In genomic region chr18:72460210-72460680, GRCh38 we compare ENCODE assay signal across 2 cellular contexts.
A peak's percentile ranks its signal among the peaks of the same experiment; 100 is the strongest.
TF ChIP-seq lines count a peak whose summit lies in the region.

No MANE protein-coding gene starts in this region.

TF ChIP-seq in IMR-90, 13 proteins besides CTCF, POLR2A, EP300 and RAD21:
- TF ChIP-seq USF2 (IDR thresholded peaks at IDR 0.05; ENCODE audit: low read depth, low read length) (no peak), RFX5 (IDR thresholded peaks at IDR 0.05; ENCODE audit: low read depth, low read length) (no peak), MAFK (IDR thresholded peaks at IDR 0.05; ENCODE audit: low read depth, low read length) (no peak), MAZ (IDR thresholded peaks at IDR 0.05; ENCODE audit: borderline replicate concordance, low read depth, low read length) (no peak), NFE2L2 (IDR thresholded peaks at IDR 0.05; ENCODE audit: low read depth, low read length) (no peak), SMC3 (IDR thresholded peaks at IDR 0.05; ENCODE audit: low read depth, low read length) (no peak), RCOR1 (IDR thresholded peaks at IDR 0.05; ENCODE audit: insufficient replicate concordance, low read length) (no peak), CHD1 (IDR thresholded peaks at IDR 0.05; ENCODE audit: low read depth, low read length) (no peak), CEBPB (IDR thresholded peaks at IDR 0.05; ENCODE audit: low read depth, low read length) (no peak), ELK1 (IDR thresholded peaks at IDR 0.05; ENCODE audit: borderline replicate concordance, low read depth, low read length) (no peak), FOS (IDR thresholded peaks at IDR 0.05; ENCODE audit: low read depth, low read length) (no peak)

TF ChIP-seq in endothelial cell of umbilical vein, 7 proteins besides CTCF, POLR2A, EP300 and RAD21 (continued from another document):
- TF ChIP-seq GATA2 (IDR thresholded peaks at IDR 0.05; ENCODE audit: insufficient read depth, insufficient read length, low read depth, low read length) (no peak), FOS (IDR thresholded peaks at IDR 0.05; ENCODE audit: borderline replicate concordance, insufficient read depth, low read length) (peak; percentile 33)
